ENCODE assay signal across 8 cellular contexts in the genomic region with DNA sequence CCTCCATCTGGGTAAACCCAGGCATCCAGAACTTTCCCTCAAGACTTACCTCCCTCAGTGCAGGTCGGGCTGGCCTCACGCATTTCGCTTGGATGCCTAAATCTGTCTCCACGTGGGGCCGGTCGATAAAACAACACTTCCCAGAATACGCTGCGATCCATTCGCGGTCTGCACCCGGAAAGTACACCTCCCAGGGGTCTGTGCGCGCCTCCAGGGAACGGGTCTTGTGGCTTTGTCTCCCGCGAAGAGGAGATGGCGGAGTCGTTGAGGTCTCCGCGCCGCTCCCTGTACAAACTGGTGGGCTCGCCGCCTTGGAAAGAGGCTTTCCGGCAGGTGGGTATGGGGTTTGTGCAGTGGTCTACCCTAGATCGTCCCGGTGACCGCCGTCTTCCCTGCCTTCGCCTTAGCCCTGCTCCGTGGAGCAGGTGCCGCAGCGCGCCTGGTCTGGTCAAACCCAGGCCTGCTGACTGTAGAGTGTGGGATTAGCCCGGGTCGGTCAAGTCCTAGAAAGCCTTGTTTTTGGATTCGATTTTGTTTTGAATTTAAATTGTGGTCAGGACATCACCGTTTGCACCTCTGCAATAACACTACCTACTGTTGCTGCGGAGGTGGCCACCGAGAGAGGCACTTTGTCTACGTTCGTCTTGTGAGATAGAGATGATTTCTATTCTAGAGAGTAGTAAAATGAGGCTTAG. TPM values are rescaled to one million over a fixed set of nuclear protein-coding genes. Genes with fewer than 3 reads are reported as not detected.
DNase-seq lines count a peak whose midpoint lies in the region; ATAC-seq and TF ChIP-seq lines count a peak whose summit lies in the region.

Gene RPAIN (plus strand): TSS at position 224 of the 695 bp plus-strand sequence. CDS start 29 bp downstream, at position 253.

- H3K27me3 Mint-ChIP-seq in activated T-cell treated with anti-CD3 and anti-CD28 coated beads, Interleukin-2, amount 50 U/mL, for 72 hours (ENCODE audit: low read depth) = no peaks in the 10 kb centered on the region
- no peaks in the 10 kb centered on the region for H3K27me3 Mint-ChIP-seq in natural killer cell (ENCODE audit: low read depth in 2 of 2)

- ATAC-seq in GM21515 (IDR thresholded peaks at IDR 0.05; ENCODE audit: unreplicated experiment) = peak; percentile 48
- ATAC-seq in activated T-cell treated with anti-CD3 and anti-CD28 coated beads, Interleukin-2, amount 50 U/mL, for 72 hours (replicated peaks in 1 of 2) = peak; percentile 66 to 69
- peak; percentile 67 to 78 (median 70) for ATAC-seq in natural killer cell
- ATAC-seq in stimulated activated naive CD8-positive, alpha-beta T cell treated with anti-CD3 and anti-CD28 coated beads, Interleukin-15, Interleukin-2, amounts not matched to agents 100 U/mL and 50 U/mL, for 24 hours = peak; percentile 74

- TF ChIP-seq CTCF in natural killer cell (IDR thresholded peaks at IDR 0.05) = no peak

- no peaks in the 10 kb centered on the region for H3K9me3 Mint-ChIP-seq in activated T-cell treated with anti-CD3 and anti-CD28 coated beads, Interleukin-2, amount 50 U/mL, for 72 hours
- no peaks in the 10 kb centered on the region for H3K9me3 Mint-ChIP-seq in natural killer cell

- DNase-seq in DMS 273 (lab: John Stamatoyannopoulos, UW; ENCODE audit: unreplicated experiment) (peak; percentile 91), HuH-7.5 (ENCODE audit: low spot score) (peak; percentile 65), fibroblast of gingiva (ENCODE audit: low read depth) (peak; percentile 78), natural killer cell (peak; percentile 85)
- DNase-seq in activated T-cell treated with anti-CD3 and anti-CD28 coated beads, Interleukin-2, amount 50 U/mL, for 72 hours = peak; percentile 83 to 85
- DNase-seq in stimulated activated naive CD8-positive, alpha-beta T cell treated with anti-CD3 and anti-CD28 coated beads, Interleukin-15, Interleukin-2, amounts not matched to agents 100 U/mL and 50 U/mL, for 24 hours = peak; percentile 85

- H3K27ac Mint-ChIP-seq in activated T-cell treated with anti-CD3 and anti-CD28 coated beads, Interleukin-2, amount 50 U/mL, for 72 hours = peak within 1 kb of the TSS; percentile 96
- H3K27ac Mint-ChIP-seq in natural killer cell = peak within 1 kb of the TSS; percentile 97

- intact Hi-C loops in natural killer cell (cut with micrococcal nuclease) = loop anchor here (1.0 to 5.0 kb wide), 4 partner anchors 19 to 473 kb away; partner anchors contain the start of genes C1QBP, DERL2, MIS12 and PFN1

- H3K4me1 Mint-ChIP-seq in activated T-cell treated with anti-CD3 and anti-CD28 coated beads, Interleukin-2, amount 50 U/mL, for 72 hours (ENCODE audit: low read depth) = peaks cover 56% of the 10 kb centered on the region
- peaks cover 25 to 27% of the 10 kb centered on the region in 2 donors for H3K4me1 Mint-ChIP-seq in natural killer cell

- H3K4me3 Mint-ChIP-seq in activated T-cell treated with anti-CD3 and anti-CD28 coated beads, Interleukin-2, amount 50 U/mL, for 72 hours = peak within 1 kb of the TSS; percentile 96 to 97
- peak within 1 kb of the TSS; percentile 99 for H3K4me3 Mint-ChIP-seq in natural killer cell

- H3K36me3 Mint-ChIP-seq in activated T-cell treated with anti-CD3 and anti-CD28 coated beads, Interleukin-2, amount 50 U/mL, for 72 hours (ENCODE audit: insufficient read depth in 2 of 2) = peaks cover 7 to 23% of the 10 kb centered on the region in 2 donors
- H3K36me3 Mint-ChIP-seq in natural killer cell = no peaks in the 10 kb centered on the region

TF ChIP-seq in PFSK-1, 5 proteins besides CTCF, POLR2A, EP300 and RAD21:
- peak; percentile 40 for TF ChIP-seq FOXP2 (optimal IDR thresholded peaks at IDR 0.05; ENCODE audit: borderline replicate concordance, extremely low read depth, extremely low read length, insufficient read depth)
- peak; percentile 72; the same call in 1 of the 2 replicates for TF ChIP-seq TAF1 (IDR thresholded peaks at IDR 0.05; ENCODE audit: borderline replicate concordance, insufficient read depth, low read length)
- peak; percentile 92; the same call in 1 of the 2 replicates for TF ChIP-seq SIN3A (IDR thresholded peaks at IDR 0.05; ENCODE audit: borderline replicate concordance, insufficient read depth, low read length)
- peak; percentile 77 for TF ChIP-seq POLR2AphosphoS5 (IDR thresholded peaks at IDR 0.05; ENCODE audit: low read depth, low read length)
- TF ChIP-seq REST (IDR thresholded peaks at IDR 0.05; ENCODE audit: insufficient read depth in 1 of 2, low read depth in 2 of 2, low read length in 2 of 2) = no peak

RNA-seq across cellular contexts. Expression of gene RPAIN, which starts in this region (rescaled TPM):
- 78.4 TPM for polyA plus RNA-seq in PFSK-1 (2012; ENCODE audit: insufficient read length, low read depth)
- 10 to 100 TPM; 62.6 to 65.0 TPM for total RNA-seq in activated T-cell treated with anti-CD3 and anti-CD28 coated beads, Interleukin-2, amount 50 U/mL, for 72 hours
- 10 to 100 TPM; 61.8 to 87.7 (median 74.4) TPM for total RNA-seq in natural killer cell

Comparison
In these comparisons a context has a peak if more than half of its experiments do, and no peak if none do; other contexts are left out.
1. Peak in every context shown above with its lines: DNase-seq and ATAC-seq.